In genomic region chr2:212064318-212064717, GRCh38 we compare ENCODE assay signal across 19 cellular contexts.
DNase-seq lines count a peak whose midpoint lies in the region; ATAC-seq and TF ChIP-seq lines count a peak whose summit lies in the region.
"Had no signal": no experiment of that assay in that cellular context is flagged by ENCODE, and none has a peak within 500 bp of the region (broad histone marks: within the 10 kb centered on the region; RNA-seq: fewer than 3 reads in every experiment).

No MANE protein-coding gene starts in this region.

- no peak overlapping the region for H3K4me3 ChIP-seq in HCT116 (replicated peaks in 1 of 2; ENCODE audit: low read depth in 1 of 2, low read length in 2 of 2)
- H3K4me3 ChIP-seq: HAP-1 had no signal

- no peak overlapping the region for H3K4me3 Mint-ChIP-seq in WTC11
- H3K4me3 Mint-ChIP-seq: CD4-positive, CD25-positive, alpha-beta regulatory T cell; CD8-positive, alpha-beta memory T cell; IgD-negative memory B cell had no signal

- peaks cover 7% of the 10 kb centered on the region for H3K9me3 Mint-ChIP-seq in WTC11

- no peak for TF ChIP-seq POLR2A in HCT116 (IDR thresholded peaks at IDR 0.05; ENCODE audit: borderline replicate concordance, extremely low read depth, insufficient read depth, insufficient read length)

- TF ChIP-seq RAD21 in HCT116 (IDR thresholded peaks at IDR 0.05; ENCODE audit: low read depth): no peak

- H3K27me3 Mint-ChIP-seq in WTC11 (ENCODE audit: low read depth): no peaks in the 10 kb centered on the region
- H3K27me3 Mint-ChIP-seq: CD4-positive, CD25-positive, alpha-beta regulatory T cell; IgD-negative memory B cell had no signal

- H3K4me1 ChIP-seq in HCT116 (ENCODE audit: control insufficient read depth in 1 of 2, insufficient read depth in 2 of 2, low read length in 2 of 2): no peaks in the 10 kb centered on the region
- H3K4me1 ChIP-seq: BE2C, HAP-1 had no signal

- no peak for ATAC-seq in HCT116
- peak; percentile 60 for ATAC-seq in WTC11
- ATAC-seq in GM19023 (IDR thresholded peaks at IDR 0.05; ENCODE audit: unreplicated experiment): no peak
- ATAC-seq: HepG2 had no signal

- no peaks in the 10 kb centered on the region for H4K20me1 ChIP-seq in HCT116 (ENCODE audit: insufficient read depth)

- H2AFZ ChIP-seq in HCT116 (ENCODE audit: low read depth, low read length, poor library complexity, severe bottlenecking): peak overlapping the region; percentile 41

- H3K79me2 ChIP-seq in HCT116 (ENCODE audit: insufficient read depth, low read length): no peaks in the 10 kb centered on the region

- intact Hi-C loops in HCT116 (cut with micrococcal nuclease): no loop called here

- RAD21 ChIA-PET in HCT116 (lab: Charles Lee; ENCODE audit: low non-redundant PET in 1 of 2, low total read pairs in 2 of 2, uncharacterized antibody in 2 of 2, unreplicated experiment in 2 of 2): no interaction called here

- peaks cover 4% of the 10 kb centered on the region for H3K4me1 Mint-ChIP-seq in WTC11
- H3K4me1 Mint-ChIP-seq: CD4-positive, CD25-positive, alpha-beta regulatory T cell; CD8-positive, alpha-beta memory T cell; IgD-negative memory B cell had no signal

- no peak overlapping the region for H3K9ac ChIP-seq in HCT116 (ENCODE audit: low read length)

- no TSS peak for BruUV-seq in HCT116 (replicated peaks; lab: Mats Ljungman, UMichigan)

- H3K27me3 ChIP-seq in HCT116 (ENCODE audit: insufficient read depth, low read length): no peaks in the 10 kb centered on the region
- H3K27me3 ChIP-seq: BE2C had no signal

- no peaks in the 10 kb centered on the region for H3K36me3 ChIP-seq in HCT116 (ENCODE audit: control insufficient read depth in 1 of 2, insufficient read depth in 2 of 2, low read length in 2 of 2)
- H3K36me3 ChIP-seq: BE2C, HAP-1 had no signal

- POLR2A ChIA-PET in HCT116 (lab: Charles Lee) (no interaction called here), WTC11 (lab: Charles Lee) (no interaction called here)

- H3K9me2 ChIP-seq in HCT116 (ENCODE audit: insufficient read depth): no peaks in the 10 kb centered on the region

- no peak overlapping the region for H3K27ac Mint-ChIP-seq in WTC11
- H3K27ac Mint-ChIP-seq: CD4-positive, CD25-positive, alpha-beta regulatory T cell; CD8-positive, alpha-beta memory T cell; IgD-negative memory B cell had no signal

- no peak overlapping the region for H3K27ac ChIP-seq in HCT116 (ENCODE audit: low read depth, low read length)

- H3K9me3 ChIP-seq in HCT116 (ENCODE audit: control insufficient read depth in 1 of 2, insufficient read depth in 1 of 2, low read depth in 1 of 2, low read length in 2 of 2): no peaks in the 10 kb centered on the region
- H3K9me3 ChIP-seq: BE2C, HAP-1 had no signal

- H3K4me2 ChIP-seq in HCT116 (ENCODE audit: low read length): no peak overlapping the region

- CTCF ChIA-PET in HCT116 (lab: Charles Lee): no interaction called here
- CTCF ChIA-PET in WTC11 (lab: Charles Lee): interaction anchor here (1.2 kb wide), 1 partner anchor 113 kb away, joined by 3 read pairs; no protein-coding TSS in a partner anchor

- peaks cover 7% of the 10 kb centered on the region for H3K36me3 Mint-ChIP-seq in WTC11
- H3K36me3 Mint-ChIP-seq: CD4-positive, CD25-positive, alpha-beta regulatory T cell; CD8-positive, alpha-beta memory T cell; IgD-negative memory B cell had no signal

- peak; percentile 12 for TF ChIP-seq CTCF in GM12873 (IDR thresholded peaks at IDR 0.05; ENCODE audit: insufficient read depth, low read depth, low read length, missing control alignments)
- peak in 1 of 3 experiments; percentile 16; a peak in 1 of 6 replicates for TF ChIP-seq CTCF in HCT116 (IDR thresholded peaks at IDR 0.05 in 2 of 3, conservative IDR thresholded peaks at IDR 0.05 in 1 of 3; ENCODE audit: borderline replicate concordance in 1 of 3, insufficient read depth in 1 of 3, low read depth in 2 of 3, low read length in 2 of 3)
- TF ChIP-seq CTCF in WTC11 (IDR thresholded peaks at IDR 0.05): no peak

- DNase-seq in HCT116 (ENCODE audit: low read depth, low spot score) (no peak), WTC11 (ENCODE audit: low spot score) (no peak), iPS-NIHi7 (ENCODE audit: extremely low spot score) (peak; percentile 10), cerebellum (ENCODE audit: low spot score) (no peak), mesenteric fat pad (ENCODE audit: low spot score) (no peak), DMS153 treated with DMSO at 0.1 percent for 48 hours (lab: John Stamatoyannopoulos, UW; ENCODE audit: unreplicated experiment) (no peak)
- DNase-seq: ACHN; BE2C; C1 segment of cervical spinal cord; CD4-positive, CD25-positive, alpha-beta regulatory T cell; CD8-positive, alpha-beta memory T cell; COR-L47; DMS 273 treated with DMSO at 0.1 percent for 48 hours; KBM-7 had no signal

TF ChIP-seq in HCT116, 20 proteins besides CTCF, POLR2A, EP300 and RAD21 (continues in another document):
- TF ChIP-seq YY1 (IDR thresholded peaks at IDR 0.05; ENCODE audit: extremely low read depth, insufficient replicate concordance, low read depth, low read length) (no peak), EZH2phosphoT487 (IDR thresholded peaks at IDR 0.05; ENCODE audit: borderline replicate concordance) (no peak), MAX (IDR thresholded peaks at IDR 0.05) (no peak), ZFX (IDR thresholded peaks at IDR 0.05) (no peak), FOSL1 (IDR thresholded peaks at IDR 0.05; ENCODE audit: low read depth) (no peak), POLR2AphosphoS5 (IDR thresholded peaks at IDR 0.05; ENCODE audit: low read depth, low read length) (no peak), REST (IDR thresholded peaks at IDR 0.05; ENCODE audit: low read depth) (no peak)

TF ChIP-seq in WTC11, 78 proteins besides CTCF, POLR2A, EP300 and RAD21:
- TF ChIP-seq FOXJ3 (CRISPR knock-in tag; IDR thresholded peaks at IDR 0.05; ENCODE audit: borderline replicate concordance): no peak
- no peak for TF ChIP-seq ZBTB21 (CRISPR knock-in tag; IDR thresholded peaks at IDR 0.05; ENCODE audit: borderline replicate concordance)
- no peak for TF ChIP-seq GTF2I (CRISPR knock-in tag; conservative IDR thresholded peaks at IDR 0.05)
